8 cellular contexts compared by ENCODE assay signal in the genomic region with DNA sequence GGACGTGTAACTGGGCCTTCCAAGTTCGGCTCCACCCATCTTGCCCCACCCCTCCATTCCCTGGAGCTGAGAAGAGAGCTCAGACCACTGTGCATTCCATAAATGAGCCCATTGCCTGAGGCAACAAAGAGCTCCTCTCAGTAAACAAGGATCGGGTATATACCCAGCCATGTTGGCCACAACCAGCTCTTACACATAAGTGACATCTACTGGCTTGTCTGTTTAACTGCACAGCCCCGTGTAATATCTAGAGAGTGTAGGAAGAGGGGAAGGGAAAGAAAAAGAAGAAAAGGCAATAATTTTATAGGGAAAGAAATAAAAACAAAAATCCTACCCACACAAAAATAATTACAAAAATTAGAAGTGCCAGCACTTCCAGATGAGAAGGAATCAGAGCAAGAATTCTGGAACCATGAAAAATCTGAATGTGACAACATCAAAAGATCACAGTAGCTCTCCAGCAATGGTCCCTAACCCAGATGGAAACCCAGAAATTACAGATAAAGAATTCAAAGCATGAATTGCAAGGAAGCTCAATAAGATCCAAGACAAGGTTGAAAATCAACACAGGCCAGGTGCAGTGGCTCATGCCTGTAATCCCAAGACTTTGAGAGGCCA.
DNase-seq lines count a peak whose midpoint lies in the region; ATAC-seq and TF ChIP-seq lines count a peak whose summit lies in the region.

No MANE protein-coding gene starts in this region.

- H3K4me1 Mint-ChIP-seq in activated T-cell treated with anti-CD3 and anti-CD28 coated beads, Interleukin-2, amount 50 U/mL, for 72 hours (ENCODE audit: low read depth): peaks cover 99% of the 10 kb centered on the region
- peaks cover 92% of the 10 kb centered on the region for H3K4me1 Mint-ChIP-seq in stimulated activated naive CD8-positive, alpha-beta T cell treated with anti-CD3 and anti-CD28 coated beads, Interleukin-15, amount 100 ng/mL, for 72 hours
- H3K4me1 Mint-ChIP-seq in progenitor cell of endocrine pancreas (ENCODE audit: low read depth): no peaks in the 10 kb centered on the region

- peak; percentile 66 to 69 for ATAC-seq in activated T-cell treated with anti-CD3 and anti-CD28 coated beads, Interleukin-2, amount 50 U/mL, for 72 hours (replicated peaks in 1 of 2)
- ATAC-seq in stimulated activated naive CD8-positive, alpha-beta T cell treated with anti-CD3 and anti-CD28 coated beads, Interleukin-15, amount 100 ng/mL, for 72 hours: peak; percentile 84

- no peaks in the 10 kb centered on the region for H3K27me3 Mint-ChIP-seq in activated T-cell treated with anti-CD3 and anti-CD28 coated beads, Interleukin-2, amount 50 U/mL, for 72 hours (ENCODE audit: low read depth)
- H3K27me3 Mint-ChIP-seq in stimulated activated naive CD8-positive, alpha-beta T cell treated with anti-CD3 and anti-CD28 coated beads, Interleukin-15, amount 100 ng/mL, for 72 hours: no peaks in the 10 kb centered on the region
- no peaks in the 10 kb centered on the region for H3K27me3 Mint-ChIP-seq in progenitor cell of endocrine pancreas

- TF ChIP-seq CTCF in progenitor cell of endocrine pancreas (IDR thresholded peaks at IDR 0.05; ENCODE audit: unreplicated experiment): no peak

- peak; percentile 93 for DNase-seq in ELR (ENCODE audit: low read depth)
- peak; percentile 84 for DNase-seq in H4 (ENCODE audit: low spot score)
- peak; percentile 76 for DNase-seq in NCI-H748 (lab: John Stamatoyannopoulos, UW; ENCODE audit: unreplicated experiment)
- DNase-seq in activated T-cell treated with anti-CD3 and anti-CD28 coated beads, Interleukin-2, amount 50 U/mL, for 72 hours: peak; percentile 51 to 54
- DNase-seq in germinal center (ENCODE audit: low spot score): peak; percentile 35
- peak; percentile 51 to 58 for DNase-seq in stimulated activated naive CD8-positive, alpha-beta T cell treated with anti-CD3 and anti-CD28 coated beads, Interleukin-15, amount 100 ng/mL, for 72 hours
- DNase-seq in cortex of kidney (lab: John Stamatoyannopoulos, UW): no peak
- no peak for DNase-seq in progenitor cell of endocrine pancreas (ENCODE audit: low spot score, unreplicated experiment)

- peak overlapping the region; percentile 69 for H3K27ac Mint-ChIP-seq in activated T-cell treated with anti-CD3 and anti-CD28 coated beads, Interleukin-2, amount 50 U/mL, for 72 hours
- peak overlapping the region; percentile 84 to 88 for H3K27ac Mint-ChIP-seq in stimulated activated naive CD8-positive, alpha-beta T cell treated with anti-CD3 and anti-CD28 coated beads, Interleukin-15, amount 100 ng/mL, for 72 hours
- H3K27ac Mint-ChIP-seq in progenitor cell of endocrine pancreas: no peak overlapping the region

- H3K36me3 Mint-ChIP-seq in activated T-cell treated with anti-CD3 and anti-CD28 coated beads, Interleukin-2, amount 50 U/mL, for 72 hours (ENCODE audit: insufficient read depth in 2 of 2): peaks cover 11 to 31% of the 10 kb centered on the region in 2 donors
- H3K36me3 Mint-ChIP-seq in progenitor cell of endocrine pancreas (ENCODE audit: insufficient read depth): no peaks in the 10 kb centered on the region

- peaks cover 3 to 11% of the 10 kb centered on the region in 2 donors for H3K9me3 Mint-ChIP-seq in activated T-cell treated with anti-CD3 and anti-CD28 coated beads, Interleukin-2, amount 50 U/mL, for 72 hours
- H3K9me3 Mint-ChIP-seq in stimulated activated naive CD8-positive, alpha-beta T cell treated with anti-CD3 and anti-CD28 coated beads, Interleukin-15, amount 100 ng/mL, for 72 hours: peaks cover 12 to 15% of the 10 kb centered on the region in 2 donors
- peaks cover 23% of the 10 kb centered on the region for H3K9me3 Mint-ChIP-seq in progenitor cell of endocrine pancreas (ENCODE audit: low read depth)

- peak overlapping the region; percentile 17 to 65 for H3K4me3 Mint-ChIP-seq in activated T-cell treated with anti-CD3 and anti-CD28 coated beads, Interleukin-2, amount 50 U/mL, for 72 hours
- H3K4me3 Mint-ChIP-seq in stimulated activated naive CD8-positive, alpha-beta T cell treated with anti-CD3 and anti-CD28 coated beads, Interleukin-15, amount 100 ng/mL, for 72 hours: peak overlapping the region; percentile 51 to 64
- H3K4me3 Mint-ChIP-seq in progenitor cell of endocrine pancreas (ENCODE audit: low read depth): no peak overlapping the region

Comparison
In these comparisons a context has a peak if more than half of its experiments do, and no peak if none do; other contexts are left out.
1. DNase-seq: peak in ELR (single experiment), H4 (single experiment), NCI-H748 (single experiment), activated T-cell treated with anti-CD3 and anti-CD28 coated beads, Interleukin-2, amount 50 U/mL, for 72 hours (2 of 2), germinal center (single experiment) and stimulated activated naive CD8-positive, alpha-beta T cell treated with anti-CD3 and anti-CD28 coated beads, Interleukin-15, amount 100 ng/mL, for 72 hours (2 of 2); none in cortex of kidney (single experiment) and progenitor cell of endocrine pancreas (single experiment).